ENCODE assay signal across 3 cellular contexts in genomic region chr1:116357487-116357886, GRCh38.
TF ChIP-seq lines count a peak whose summit lies in the region.

No MANE protein-coding gene starts in this region.

TF ChIP-seq in A549, 52 proteins besides CTCF, POLR2A, EP300 and RAD21:
- peak; percentile 15 for TF ChIP-seq MAFK (IDR thresholded peaks at IDR 0.05; ENCODE audit: partially characterized antibody)
- no peak for TF ChIP-seq PBX3 (IDR thresholded peaks at IDR 0.05)
TF ChIP-seq in A549: peak in this region for 1.

TF ChIP-seq in endothelial cell of umbilical vein, 7 proteins besides CTCF, POLR2A, EP300 and RAD21:
- TF ChIP-seq MAX (IDR thresholded peaks at IDR 0.05; ENCODE audit: insufficient read depth, insufficient read length) (no peak), FOS (IDR thresholded peaks at IDR 0.05; ENCODE audit: borderline replicate concordance, insufficient read depth, low read length) (no peak), JUN (IDR thresholded peaks at IDR 0.05; ENCODE audit: borderline replicate concordance, insufficient read depth, insufficient read length, low read depth) (no peak), EZH2 (IDR thresholded peaks at IDR 0.05; ENCODE audit: borderline replicate concordance, low read depth, low read length, severe bottlenecking) (no peak), GATA2 (IDR thresholded peaks at IDR 0.05; ENCODE audit: insufficient read depth, insufficient read length, low read depth, low read length) (no peak), MYC (IDR thresholded peaks at IDR 0.05; ENCODE audit: low read depth, low read length) (no peak), POLR2AphosphoS5 (IDR thresholded peaks at IDR 0.05; ENCODE audit: insufficient read depth, low read depth, low read length) (no peak)

TF ChIP-seq in SK-N-SH, 30 proteins besides CTCF, POLR2A, EP300 and RAD21:
- no peak for TF ChIP-seq SMC3 (IDR thresholded peaks at IDR 0.05; ENCODE audit: low read depth, low read length)
- TF ChIP-seq USF2 (IDR thresholded peaks at IDR 0.05; ENCODE audit: borderline replicate concordance, low read depth, low read length), result no peak
- no peak for TF ChIP-seq TEAD4 (IDR thresholded peaks at IDR 0.05; ENCODE audit: borderline replicate concordance, insufficient read depth)
- TF ChIP-seq RXRA (IDR thresholded peaks at IDR 0.05; ENCODE audit: borderline replicate concordance, low read depth), result no peak
- TF ChIP-seq FOSL2 (IDR thresholded peaks at IDR 0.05; ENCODE audit: borderline replicate concordance, low read depth), result no peak
